ENCODE assay signal across 18 cellular contexts in the genomic region with DNA sequence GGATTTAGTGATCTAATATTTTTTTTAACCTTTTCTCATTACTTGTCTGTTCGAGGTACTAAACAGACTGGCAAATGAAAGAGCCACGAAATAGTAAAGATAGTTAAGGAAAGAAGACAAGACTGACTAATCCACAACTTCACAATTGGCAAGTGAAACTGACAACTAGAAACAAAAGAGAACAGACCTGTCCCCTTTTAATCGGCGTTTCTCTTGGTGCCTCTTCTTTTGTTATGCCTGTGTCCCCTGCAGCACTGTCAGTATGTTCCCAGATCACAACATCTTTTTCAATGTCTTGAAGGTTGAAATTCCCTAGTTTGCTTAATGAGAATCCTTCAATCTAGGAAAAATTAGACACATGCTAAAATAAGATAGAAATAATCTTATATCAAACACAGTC. TPM values are rescaled to one million over a fixed set of nuclear protein-coding genes. Genes with fewer than 3 reads are reported as not detected.
DNase-seq lines count a peak whose midpoint lies in the region; ATAC-seq and TF ChIP-seq lines count a peak whose summit lies in the region.
"Had no signal": no experiment of that assay in that cellular context is flagged by ENCODE, and none has a peak within 500 bp of the region (broad histone marks: within the 10 kb centered on the region; RNA-seq: fewer than 3 reads in every experiment).

No MANE protein-coding gene starts in this region.

- no peak overlapping the region for H3K56ac ChIP-seq in mesendoderm (ENCODE audit: low read length)

- no peak overlapping the region for H4K5ac ChIP-seq in mesendoderm (ENCODE audit: low read length)

- H2BK15ac ChIP-seq in mesendoderm (replicated peaks; ENCODE audit: low read depth) = no peak overlapping the region

- H2BK120ac ChIP-seq in mesendoderm (ENCODE audit: low read depth, low read length) = no peak overlapping the region

- DNase-seq in GM23338 (ENCODE audit: low spot score) (peak; percentile 66), T-helper 17 cell (no peak), iPS DF 19.7 (ENCODE audit: low read depth, low spot score) (peak; percentile 12), mesendoderm (peak; percentile 19), kidney tubule cell (ENCODE audit: low spot score) (no peak), H7 (no peak)
- DNase-seq: EL, MV-4-11, NCI-H1105 treated with DMSO at 0.1 percent for 48 hours, NCI-H2029 treated with DMSO at 0.1 percent for 48 hours, NCI-H226, NCI-H524, NCI-H82, Peyer's patch had no signal

- H3K23ac ChIP-seq in mesendoderm (ENCODE audit: low read length) = no peak overlapping the region

- H3K9me3 Mint-ChIP-seq in GM23338 = peaks cover 2% of the 10 kb centered on the region; the same call in 1 of the 3 replicates

- no peaks in the 10 kb centered on the region for H3K79me2 ChIP-seq in GM23338 (replicated peaks; ENCODE audit: insufficient read depth)
- no peaks in the 10 kb centered on the region for H3K79me2 ChIP-seq in mesendoderm (ENCODE audit: control insufficient read depth, insufficient read depth, low read length)

- TF ChIP-seq CTCF in GM23338 (conservative IDR thresholded peaks at IDR 0.05; ENCODE audit: low read depth in 2 of 2) = no peak

- H3K4me1 Mint-ChIP-seq in GM23338 = peaks cover 18% of the 10 kb centered on the region
- peaks cover under 1% of the 10 kb centered on the region for H3K4me1 Mint-ChIP-seq in T-helper 17 cell
- H3K4me1 Mint-ChIP-seq: B cell had no signal

- H3K36me3 Mint-ChIP-seq in GM23338 (ENCODE audit: low read depth) (peaks cover 55% of the 10 kb centered on the region), T-helper 17 cell (ENCODE audit: low read depth) (peaks cover 10% of the 10 kb centered on the region)

- no peak overlapping the region for H3K4me3 ChIP-seq in GM23338
- H3K4me3 ChIP-seq in mesendoderm (ENCODE audit: low read length) = no peak overlapping the region
- H3K4me3 ChIP-seq in H7 (ENCODE audit: insufficient read depth, low read depth, low read length) = no peak overlapping the region
- H3K4me3 ChIP-seq: A549, HAP-1, Peyer's patch had no signal

- no peak overlapping the region for H2AK5ac ChIP-seq in mesendoderm (ENCODE audit: low read length)

- H3K27me3 ChIP-seq in GM23338 (ENCODE audit: insufficient read depth) (no peaks in the 10 kb centered on the region), mesendoderm (ENCODE audit: insufficient read depth, low read length, poor library complexity) (no peaks in the 10 kb centered on the region), H7 (ENCODE audit: control insufficient read depth, insufficient read depth, low read length) (no peaks in the 10 kb centered on the region)
- H3K27me3 ChIP-seq: Peyer's patch had no signal

- no CpG with 5 or more reads among the region's 4 CpGs for WGBS in mesendoderm (ENCODE audit: extremely low coverage, insufficient coverage, low lambda C conversion rate)

- H3K27me3 Mint-ChIP-seq in GM23338 (ENCODE audit: insufficient read depth, low read depth, poor library complexity) (no peaks in the 10 kb centered on the region), T-helper 17 cell (no peaks in the 10 kb centered on the region)
- H3K27me3 Mint-ChIP-seq: B cell had no signal

- ATAC-seq in GM23338 (peak; percentile 81), T-helper 17 cell (no peak), HG02938 (IDR thresholded peaks at IDR 0.05; ENCODE audit: unreplicated experiment) (no peak)
- ATAC-seq: A549 had no signal

- peak overlapping the region; percentile 22; the same call in 1 of the 3 replicates for H3K4me3 Mint-ChIP-seq in GM23338
- H3K4me3 Mint-ChIP-seq in T-helper 17 cell = no peak overlapping the region
- H3K4me3 Mint-ChIP-seq: B cell had no signal

- no peak overlapping the region for H3K9ac ChIP-seq in mesendoderm (ENCODE audit: low read length)

- H3K9me2 ChIP-seq in GM23338 (ENCODE audit: insufficient read depth) = no peaks in the 10 kb centered on the region

- no peak overlapping the region for H4K8ac ChIP-seq in mesendoderm (ENCODE audit: low read depth, low read length)

- no peaks in the 10 kb centered on the region for H3K9me3 ChIP-seq in T-helper 17 cell (ENCODE audit: control insufficient read depth, low read length, poor library complexity, severe bottlenecking)
- H3K9me3 ChIP-seq: A549, HAP-1, Peyer's patch had no signal

- no peak overlapping the region for H3K4me2 ChIP-seq in GM23338
- H3K4me2 ChIP-seq in mesendoderm (ENCODE audit: low read length) = no peak overlapping the region
- H3K4me2 ChIP-seq: A549 had no signal

- H3K79me1 ChIP-seq in mesendoderm (ENCODE audit: low read length) = no peaks in the 10 kb centered on the region

- H3K27ac ChIP-seq in GM23338 (ENCODE audit: low read depth) = no peak overlapping the region
- H3K27ac ChIP-seq in mesendoderm (ENCODE audit: low read depth, low read length) = no peak overlapping the region
- H3K27ac ChIP-seq: A549, Peyer's patch had no signal

- no peak overlapping the region for H3K4ac ChIP-seq in mesendoderm (ENCODE audit: low read depth, low read length)

- H3K18ac ChIP-seq in mesendoderm (ENCODE audit: low read length) = no peak overlapping the region

- H2AFZ ChIP-seq in GM23338 = no peak overlapping the region

- H2BK5ac ChIP-seq in mesendoderm (ENCODE audit: low read length) = no peak overlapping the region

- no peaks in the 10 kb centered on the region; the same call in 1 of the 2 replicates for H4K20me1 ChIP-seq in GM23338 (replicated peaks; ENCODE audit: insufficient read depth)

- no peaks in the 10 kb centered on the region for H3F3A ChIP-seq in GM23338 (replicated peaks; ENCODE audit: low read depth)

- H3K4me1 ChIP-seq in GM23338 (ENCODE audit: insufficient read depth) = peaks cover 10% of the 10 kb centered on the region
- H3K4me1 ChIP-seq in mesendoderm (ENCODE audit: control insufficient read depth, low read depth, low read length) = no peaks in the 10 kb centered on the region
- H3K4me1 ChIP-seq: Peyer's patch had no signal

- H3K27ac Mint-ChIP-seq in GM23338 (no peak overlapping the region), T-helper 17 cell (peak overlapping the region; percentile 37)
- H3K27ac Mint-ChIP-seq: B cell had no signal

- H3K36me3 ChIP-seq in GM23338 (ENCODE audit: insufficient read depth) (peaks cover 13% of the 10 kb centered on the region; the same call in 1 of the 2 replicates), mesendoderm (ENCODE audit: control insufficient read depth, insufficient read depth, low read length) (peaks cover 2% of the 10 kb centered on the region), H7 (replicated peaks; ENCODE audit: control insufficient read depth, insufficient read depth, low read length) (peaks cover 1% of the 10 kb centered on the region)

TF ChIP-seq in GM23338, 12 proteins besides CTCF, POLR2A, EP300 and RAD21 (continues in another document):
- no peak for TF ChIP-seq POLR2AphosphoS5 (IDR thresholded peaks at IDR 0.05; ENCODE audit: low read depth)
- TF ChIP-seq EZH2 (IDR thresholded peaks at IDR 0.05; ENCODE audit: low read depth, unreplicated experiment) = no peak
- TF ChIP-seq, protein P1, sequence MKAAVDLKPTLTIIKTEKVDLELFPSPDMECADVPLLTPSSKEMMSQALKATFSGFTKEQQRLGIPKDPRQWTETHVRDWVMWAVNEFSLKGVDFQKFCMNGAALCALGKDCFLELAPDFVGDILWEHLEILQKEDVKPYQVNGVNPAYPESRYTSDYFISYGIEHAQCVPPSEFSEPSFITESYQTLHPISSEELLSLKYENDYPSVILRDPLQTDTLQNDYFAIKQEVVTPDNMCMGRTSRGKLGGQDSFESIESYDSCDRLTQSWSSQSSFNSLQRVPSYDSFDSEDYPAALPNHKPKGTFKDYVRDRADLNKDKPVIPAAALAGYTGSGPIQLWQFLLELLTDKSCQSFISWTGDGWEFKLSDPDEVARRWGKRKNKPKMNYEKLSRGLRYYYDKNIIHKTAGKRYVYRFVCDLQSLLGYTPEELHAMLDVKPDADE (IDR thresholded peaks at IDR 0.05) = no peak
- TF ChIP-seq ZNF331 (CRISPR knock-in tag; IDR thresholded peaks at IDR 0.05; ENCODE audit: low read depth) = no peak
- TF ChIP-seq NANOG (IDR thresholded peaks at IDR 0.05; ENCODE audit: borderline replicate concordance) = no peak

RNA-seq across cellular contexts. Expression of gene TUT7, which starts 26.1 kb away (rescaled TPM):
- total RNA-seq in GM23338 (2014; rRNA removed; shearing (Covaris generic)) = 23.8 and 28.4 TPM in 2 replicates
- 15.0 and 21.4 TPM in 2 replicates for polyA plus RNA-seq in GM23338 (2016; fragmentation: Nextera tagmentation; extraction: Ambion mirVana)
- total RNA-seq in T-helper 17 cell = 10 to 100 TPM; 55.6 to 60.2 TPM
- 10.7 TPM for polyA plus RNA-seq in mesendoderm (2013, experiment 1 of 2)
- polyA plus RNA-seq in mesendoderm (2013, experiment 2 of 2) = 10.9 TPM
- 12.9 and 13.1 TPM in 2 replicates for total RNA-seq in H7 (2014; rRNA removed; shearing (Covaris generic))

RNA-seq across cellular contexts. Expression of gene ISCA1, which starts 45.8 kb away (rescaled TPM):
- 61.0 and 65.4 TPM in 2 replicates for total RNA-seq in GM23338 (2014; rRNA removed; shearing (Covaris generic))
- 43.7 and 54.9 TPM in 2 replicates for polyA plus RNA-seq in GM23338 (2016; fragmentation: Nextera tagmentation; extraction: Ambion mirVana)
- total RNA-seq in T-helper 17 cell = 10 to 100 TPM; 66.9 to 87.2 TPM
- 45.7 TPM for polyA plus RNA-seq in mesendoderm (2013, experiment 1 of 2)
- 43.9 TPM for polyA plus RNA-seq in mesendoderm (2013, experiment 2 of 2)
- total RNA-seq in H7 (2014; rRNA removed; shearing (Covaris generic)) = 51.2 and 56.2 TPM in 2 replicates

Comparison
In these comparisons a context has a peak if more than half of its experiments do, and no peak if none do; other contexts are left out.
1. DNase-seq: peak in GM23338 (single experiment), iPS DF 19.7 (single experiment) and mesendoderm (single experiment); none in T-helper 17 cell (0 of 3), kidney tubule cell (single experiment) and H7 (single experiment).